ENCODE assay signal across 14 cellular contexts in the genomic region with DNA sequence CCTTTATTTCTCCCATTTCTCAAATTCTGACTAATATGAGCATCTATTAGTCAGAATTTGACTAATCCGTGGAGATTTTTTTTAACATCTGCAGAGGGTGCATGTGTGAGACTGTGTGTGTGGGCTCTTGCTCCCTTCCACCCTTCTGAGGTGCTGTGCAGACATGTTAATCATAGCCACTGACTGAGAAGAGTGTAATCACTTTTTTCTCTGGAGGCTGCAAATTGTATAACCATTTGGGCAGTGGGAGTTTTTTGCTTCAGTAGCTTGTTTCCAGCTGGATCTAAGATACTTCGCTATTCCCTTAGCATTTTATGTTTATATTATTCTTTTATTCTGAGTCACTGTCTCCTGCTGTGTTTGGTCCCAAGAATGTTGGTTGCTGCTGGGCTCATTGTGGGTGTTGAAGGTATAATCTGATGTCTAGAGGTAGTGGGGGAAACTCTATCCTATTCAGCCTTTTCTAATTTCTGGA.
DNase-seq lines count a peak whose midpoint lies in the region; ATAC-seq and TF ChIP-seq lines count a peak whose summit lies in the region.
"Had no signal": no experiment of that assay in that cellular context is flagged by ENCODE, and none has a peak within 500 bp of the region (broad histone marks: within the 10 kb centered on the region; RNA-seq: fewer than 3 reads in every experiment).

No MANE protein-coding gene starts in this region.

- H3K27ac ChIP-seq in breast epithelium (no peak overlapping the region), Panc1 (ENCODE audit: low read length) (no peak overlapping the region), fibroblast of lung (ENCODE audit: insufficient read depth, low read length) (no peak overlapping the region), left ventricle myocardium inferior (replicated peaks) (no peak overlapping the region)
- H3K27ac ChIP-seq: HL-60, sigmoid colon had no signal

- no peaks in the 10 kb centered on the region for H3K27me3 Mint-ChIP-seq in MCF 10A (ENCODE audit: insufficient read depth, unreplicated experiment)

- TF ChIP-seq POLR2A in breast epithelium (IDR thresholded peaks at IDR 0.05): no peak

- H3K79me2 ChIP-seq in fibroblast of lung (ENCODE audit: control insufficient read depth, insufficient read depth, low read length): no peaks in the 10 kb centered on the region

- POLR2A ChIA-PET in MCF 10A (lab: Yijun Ruan, JAX): interaction anchor here (0.5 to 2.1 kb wide), 5 partner anchors 18 to 1625 kb away, joined by 3 to 13 read pairs (median 4); no protein-coding TSS in a partner anchor
- POLR2A ChIA-PET in Panc1 (lab: Charles Lee): no interaction called here

- H2AFZ ChIP-seq in fibroblast of lung (ENCODE audit: low read length): no peak overlapping the region

- ATAC-seq in Panc1: peak; percentile 82
- ATAC-seq in GM18498 (IDR thresholded peaks at IDR 0.05; ENCODE audit: unreplicated experiment): no peak

- H4K20me1 ChIP-seq in fibroblast of lung (ENCODE audit: control insufficient read depth, extremely low read depth, insufficient read depth, low read length): no peaks in the 10 kb centered on the region

- H3K36me3 ChIP-seq in breast epithelium: no peaks in the 10 kb centered on the region
- no peaks in the 10 kb centered on the region for H3K36me3 ChIP-seq in Panc1 (ENCODE audit: control insufficient read depth, insufficient read depth, low read length)
- H3K36me3 ChIP-seq in fibroblast of lung (ENCODE audit: control insufficient read depth, insufficient read depth, low read length): no peaks in the 10 kb centered on the region
- no peaks in the 10 kb centered on the region for H3K36me3 ChIP-seq in left ventricle myocardium inferior
- H3K36me3 ChIP-seq: sigmoid colon had no signal

- peak overlapping the region; percentile 48 for H3K4me2 ChIP-seq in fibroblast of lung (ENCODE audit: extremely low read depth, insufficient read depth, low read length)

- in situ Hi-C loops in Panc1 (cut with HindIII; ENCODE audit: low pct_unique_long_range_greater_than_20kb, low sequenced_read_pairs): no loop called here

- DNase-seq in MCF 10A (ENCODE audit: unreplicated experiment) (peak; percentile 61), breast epithelium (ENCODE audit: low spot score in 2 of 2) (no peak), Panc1 (ENCODE audit: low read depth, low spot score) (no peak), fibroblast of lung (ENCODE audit: low read depth in 2 of 2) (peak; percentile 65 to 93), GOT3 (lab: John Stamatoyannopoulos, UW) (no peak), left ventricle myocardium inferior (no peak), NCI-H1930 (lab: John Stamatoyannopoulos, UW) (no peak)
- DNase-seq: activated CD4-positive, alpha-beta T cell treated with anti-CD3 and anti-CD28 coated beads for 48 hours; activated naive CD4-positive, alpha-beta T cell treated with anti-CD3 and anti-CD28 coated beads, Interleukin-2, amount 50 U/mL, for 16 hours; SHP77; sigmoid colon had no signal

- no peak overlapping the region for H3K4me3 Mint-ChIP-seq in MCF 10A (ENCODE audit: unreplicated experiment)
- H3K4me3 Mint-ChIP-seq: B cell had no signal

- CTCF ChIA-PET in MCF 10A (lab: Yijun Ruan, JAX) (interaction anchor here (0.6 to 7.1 kb wide), 18 partner anchors 15 to 105 kb away, joined by 3 to 107 read pairs (median 6); no protein-coding TSS in a partner anchor), Panc1 (lab: Charles Lee) (interaction anchor here (0.8 to 1.5 kb wide), 2 partner anchors 14 to 60 kb away, joined by 3 read pairs; no protein-coding TSS in a partner anchor)

- H3K4me1 ChIP-seq in breast epithelium (no peaks in the 10 kb centered on the region), Panc1 (ENCODE audit: control insufficient read depth, insufficient read depth, low read length) (peaks cover 13% of the 10 kb centered on the region), fibroblast of lung (ENCODE audit: control insufficient read depth, extremely low read depth, insufficient read depth, low read length) (peaks cover 19% of the 10 kb centered on the region), left ventricle myocardium inferior (peaks cover 7% of the 10 kb centered on the region)
- H3K4me1 ChIP-seq: sigmoid colon had no signal

- H3K9ac ChIP-seq in fibroblast of lung (ENCODE audit: insufficient read depth, low read length): no peak overlapping the region

- peaks cover 24% of the 10 kb centered on the region for H3K4me1 Mint-ChIP-seq in MCF 10A (ENCODE audit: insufficient read depth, unreplicated experiment)
- H3K4me1 Mint-ChIP-seq: B cell had no signal

- H3K27ac Mint-ChIP-seq in MCF 10A (ENCODE audit: low read depth, unreplicated experiment): peak overlapping the region; percentile 79
- H3K27ac Mint-ChIP-seq: B cell had no signal

- H3K9me3 ChIP-seq in breast epithelium (no peaks in the 10 kb centered on the region), Panc1 (ENCODE audit: control insufficient read depth, insufficient read depth, low read depth, low read length) (no peaks in the 10 kb centered on the region), fibroblast of lung (ENCODE audit: control insufficient read depth, insufficient read depth, low read depth, low read length) (no peaks in the 10 kb centered on the region), left ventricle myocardium inferior (replicated peaks) (no peaks in the 10 kb centered on the region)
- H3K9me3 ChIP-seq: sigmoid colon had no signal

- H3K36me3 Mint-ChIP-seq in MCF 10A (ENCODE audit: insufficient read depth, unreplicated experiment): no peaks in the 10 kb centered on the region

- no TSS peak for BruUV-seq in MCF 10A (replicated peaks; lab: Mats Ljungman, UMichigan)
- BruUV-seq in Panc1 (replicated peaks; lab: Mats Ljungman, UMichigan): no TSS peak

- no peaks in the 10 kb centered on the region for H3K9me3 Mint-ChIP-seq in MCF 10A (ENCODE audit: unreplicated experiment)

- H3K4me3 ChIP-seq in breast epithelium: no peak overlapping the region
- no peak overlapping the region for H3K4me3 ChIP-seq in Panc1 (ENCODE audit: low read depth in 2 of 2, low read length in 2 of 2)
- H3K4me3 ChIP-seq in fibroblast of lung (replicated peaks in 1 of 4; ENCODE audit: control extremely low read depth in 1 of 4, insufficient read depth in 1 of 4, low read depth in 3 of 4, low read length in 4 of 4): no peak overlapping the region
- no peak overlapping the region for H3K4me3 ChIP-seq in left ventricle myocardium inferior
- H3K4me3 ChIP-seq: sigmoid colon had no signal

- intact Hi-C loops in MCF 10A (cut with micrococcal nuclease) (loop anchor here (2.0 kb wide), 2 partner anchors 65 to 101 kb away; a partner anchor contains a TSS), breast epithelium (cut with DNase I; ENCODE audit: low total_unique reads) (no loop called here), Panc1 (cut with micrococcal nuclease; ENCODE audit: unreplicated experiment) (loop anchor here (5.0 kb wide), 2 partner anchors 65 to 100 kb away; a partner anchor contains a TSS), left ventricle myocardium inferior (cut with micrococcal nuclease) (no loop called here)

- H3K27me3 ChIP-seq in breast epithelium: no peaks in the 10 kb centered on the region
- H3K27me3 ChIP-seq in Panc1 (ENCODE audit: control insufficient read depth, insufficient read depth, low read length): no peaks in the 10 kb centered on the region
- no peaks in the 10 kb centered on the region for H3K27me3 ChIP-seq in fibroblast of lung (ENCODE audit: control insufficient read depth, insufficient read depth, low read length)
- no peaks in the 10 kb centered on the region for H3K27me3 ChIP-seq in left ventricle myocardium inferior (ENCODE audit: low read depth)
- H3K27me3 ChIP-seq: sigmoid colon had no signal

- no peak for TF ChIP-seq CTCF in MCF 10A (IDR thresholded peaks at IDR 0.05; ENCODE audit: unreplicated experiment)
- no peak for TF ChIP-seq CTCF in breast epithelium (IDR thresholded peaks at IDR 0.05)
- TF ChIP-seq CTCF in Panc1 (IDR thresholded peaks at IDR 0.05): no peak
- TF ChIP-seq CTCF in fibroblast of lung (conservative IDR thresholded peaks at IDR 0.05 in 1 of 2, IDR thresholded peaks at IDR 0.05 in 1 of 2; ENCODE audit: low read depth in 1 of 2, low read length in 2 of 2): no peak
- TF ChIP-seq CTCF in left ventricle myocardium inferior (IDR thresholded peaks at IDR 0.05; ENCODE audit: borderline replicate concordance): no peak

Comparison
In these comparisons a context has a peak if more than half of its experiments do, and no peak if none do; other contexts are left out.
1. DNase-seq: peak in MCF 10A (single experiment) and fibroblast of lung (2 of 2); none in breast epithelium (0 of 2), Panc1 (single experiment), GOT3 (single experiment), left ventricle myocardium inferior (single experiment) and NCI-H1930 (0 of 2).
2. intact Hi-C loops: an anchor here in MCF 10A (2.0 kb wide) and Panc1 (5.0 kb wide); none called in breast epithelium and left ventricle myocardium inferior.